Comparison of ENCODE assay signal across 16 cellular contexts in the genomic region with DNA sequence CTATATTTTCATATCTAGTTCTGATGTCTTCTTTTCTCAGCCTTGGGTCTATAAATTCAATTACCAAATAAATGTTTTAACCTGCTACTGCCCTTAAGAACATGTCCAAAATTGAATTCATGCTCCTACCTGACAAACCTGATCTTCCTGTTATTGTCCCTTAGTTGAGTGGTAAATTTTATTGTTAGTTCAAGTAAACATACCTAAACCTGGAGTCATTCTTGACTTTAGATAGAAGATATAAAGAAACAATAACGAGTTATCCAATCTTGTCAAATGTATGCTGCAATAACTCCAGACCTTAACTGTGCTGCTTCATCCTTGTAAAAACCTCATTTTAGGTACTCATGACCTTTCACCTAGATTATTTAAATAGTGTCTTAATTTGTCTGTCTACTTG.
"Had no signal": no experiment of that assay in that cellular context is flagged by ENCODE, and none has a peak within 500 bp of the region (broad histone marks: within the 10 kb centered on the region; RNA-seq: fewer than 3 reads in every experiment).

No MANE protein-coding gene starts in this region.

- H3K4me3 Mint-ChIP-seq: activated naive CD4-positive, alpha-beta T cell treated with anti-CD3 and anti-CD28 coated beads for 36 hours; activated naive CD8-positive, alpha-beta T cell treated with anti-CD3 and anti-CD28 coated beads, Interleukin-2, amount 50 U/mL, for 24 hours; activated T-helper 17 cell treated with anti-CD3 and anti-CD28 coated beads, Interleukin-2, amount 50 U/mL, for 72 hours; endodermal cell; stimulated activated naive CD8-positive, alpha-beta T cell treated with anti-CD3 and anti-CD28 coated beads, Interleukin-15, amount 100 ng/mL, for 72 hours had no signal

- H3K4me1 ChIP-seq: ascending aorta, psoas muscle, spleen had no signal

- ATAC-seq: activated naive CD8-positive, alpha-beta T cell treated with anti-CD3 and anti-CD28 coated beads, Interleukin-2, amount 50 U/mL, for 24 hours; activated T-helper 17 cell treated with anti-CD3 and anti-CD28 coated beads, Interleukin-2, amount 50 U/mL, for 72 hours; psoas muscle; sciatic nerve; stimulated activated naive CD8-positive, alpha-beta T cell treated with anti-CD3 and anti-CD28 coated beads, Interleukin-15, amount 100 ng/mL, for 72 hours had no signal

- H3K27me3 ChIP-seq: ascending aorta, spleen, upper lobe of left lung had no signal

- DNase-seq: activated CD4-positive, alpha-beta T cell treated with anti-CD3 and anti-CD28 coated beads for 1 hour; activated CD4-positive, alpha-beta T cell treated with anti-CD3 and anti-CD28 coated beads, Interleukin-2, amount 50 U/mL, for 4 hours; activated naive CD4-positive, alpha-beta T cell treated with anti-CD3 and anti-CD28 coated beads for 36 hours; activated naive CD8-positive, alpha-beta T cell treated with anti-CD3 and anti-CD28 coated beads, Interleukin-2, amount 50 U/mL, for 24 hours; endodermal cell; hippocampal formation; psoas muscle; spleen; stimulated activated CD4-positive, alpha-beta T cell treated with anti-CD3 and anti-CD28 coated beads, Interleukin-1b, Interleukin-23, amount 100 ng/mL, for 48 hours; stimulated activated naive CD8-positive, alpha-beta T cell treated with anti-CD3 and anti-CD28 coated beads, Interleukin-15, amount 100 ng/mL, for 72 hours; T-helper 1 cell; T1000; upper lobe of left lung had no signal

- H3K4me1 Mint-ChIP-seq: activated naive CD8-positive, alpha-beta T cell treated with anti-CD3 and anti-CD28 coated beads, Interleukin-2, amount 50 U/mL, for 24 hours; activated T-helper 17 cell treated with anti-CD3 and anti-CD28 coated beads, Interleukin-2, amount 50 U/mL, for 72 hours; stimulated activated naive CD8-positive, alpha-beta T cell treated with anti-CD3 and anti-CD28 coated beads, Interleukin-15, amount 100 ng/mL, for 72 hours had no signal

- H3K4me3 ChIP-seq: ascending aorta, psoas muscle, spleen, upper lobe of left lung had no signal

- H3K27ac Mint-ChIP-seq: activated naive CD4-positive, alpha-beta T cell treated with anti-CD3 and anti-CD28 coated beads for 36 hours; activated naive CD8-positive, alpha-beta T cell treated with anti-CD3 and anti-CD28 coated beads, Interleukin-2, amount 50 U/mL, for 24 hours; activated T-helper 17 cell treated with anti-CD3 and anti-CD28 coated beads, Interleukin-2, amount 50 U/mL, for 72 hours; endodermal cell; stimulated activated naive CD8-positive, alpha-beta T cell treated with anti-CD3 and anti-CD28 coated beads, Interleukin-15, amount 100 ng/mL, for 72 hours had no signal

- H3K27ac ChIP-seq: ascending aorta, psoas muscle, spleen, upper lobe of left lung had no signal

- H3K36me3 ChIP-seq: ascending aorta, spleen, upper lobe of left lung had no signal

- H3K9me3 ChIP-seq: psoas muscle, upper lobe of left lung had no signal
